ENCODE assay signal across 1 cellular context in the genomic region with DNA sequence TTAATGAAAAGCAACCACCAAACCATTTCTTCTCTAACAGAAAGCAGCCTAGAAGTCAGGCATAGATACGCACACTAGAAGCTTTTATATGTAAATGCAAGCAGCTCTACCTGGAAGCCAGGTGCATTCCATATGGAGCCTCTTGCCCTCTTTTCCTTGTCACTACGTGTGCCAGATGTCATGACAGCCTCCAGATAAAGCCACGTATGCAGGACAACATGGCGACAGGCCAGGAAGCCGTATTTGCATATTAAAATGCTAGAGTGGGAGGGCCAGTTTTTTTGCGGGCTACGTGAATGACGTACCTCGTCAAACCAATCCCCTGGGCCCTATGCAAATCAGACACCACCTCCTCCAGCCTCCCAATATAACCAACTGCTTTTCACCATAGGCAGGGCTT.
TF ChIP-seq lines count a peak whose summit lies in the region.

No MANE protein-coding gene starts in this region.

TF ChIP-seq in GM23338, 12 proteins besides CTCF, POLR2A, EP300 and RAD21 (continued from another document):
- TF ChIP-seq, protein P1, sequence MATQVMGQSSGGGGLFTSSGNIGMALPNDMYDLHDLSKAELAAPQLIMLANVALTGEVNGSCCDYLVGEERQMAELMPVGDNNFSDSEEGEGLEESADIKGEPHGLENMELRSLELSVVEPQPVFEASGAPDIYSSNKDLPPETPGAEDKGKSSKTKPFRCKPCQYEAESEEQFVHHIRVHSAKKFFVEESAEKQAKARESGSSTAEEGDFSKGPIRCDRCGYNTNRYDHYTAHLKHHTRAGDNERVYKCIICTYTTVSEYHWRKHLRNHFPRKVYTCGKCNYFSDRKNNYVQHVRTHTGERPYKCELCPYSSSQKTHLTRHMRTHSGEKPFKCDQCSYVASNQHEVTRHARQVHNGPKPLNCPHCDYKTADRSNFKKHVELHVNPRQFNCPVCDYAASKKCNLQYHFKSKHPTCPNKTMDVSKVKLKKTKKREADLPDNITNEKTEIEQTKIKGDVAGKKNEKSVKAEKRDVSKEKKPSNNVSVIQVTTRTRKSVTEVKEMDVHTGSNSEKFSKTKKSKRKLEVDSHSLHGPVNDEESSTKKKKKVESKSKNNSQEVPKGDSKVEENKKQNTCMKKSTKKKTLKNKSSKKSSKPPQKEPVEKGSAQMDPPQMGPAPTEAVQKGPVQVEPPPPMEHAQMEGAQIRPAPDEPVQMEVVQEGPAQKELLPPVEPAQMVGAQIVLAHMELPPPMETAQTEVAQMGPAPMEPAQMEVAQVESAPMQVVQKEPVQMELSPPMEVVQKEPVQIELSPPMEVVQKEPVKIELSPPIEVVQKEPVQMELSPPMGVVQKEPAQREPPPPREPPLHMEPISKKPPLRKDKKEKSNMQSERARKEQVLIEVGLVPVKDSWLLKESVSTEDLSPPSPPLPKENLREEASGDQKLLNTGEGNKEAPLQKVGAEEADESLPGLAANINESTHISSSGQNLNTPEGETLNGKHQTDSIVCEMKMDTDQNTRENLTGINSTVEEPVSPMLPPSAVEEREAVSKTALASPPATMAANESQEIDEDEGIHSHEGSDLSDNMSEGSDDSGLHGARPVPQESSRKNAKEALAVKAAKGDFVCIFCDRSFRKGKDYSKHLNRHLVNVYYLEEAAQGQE (IDR thresholded peaks at IDR 0.05; ENCODE audit: unreplicated experiment), result no peak
- no peak for TF ChIP-seq EZH2phosphoT487 (IDR thresholded peaks at IDR 0.05; ENCODE audit: unreplicated experiment)
- no peak for TF ChIP-seq POLR2AphosphoS5 (IDR thresholded peaks at IDR 0.05; ENCODE audit: low read depth)
- TF ChIP-seq, protein P2, sequence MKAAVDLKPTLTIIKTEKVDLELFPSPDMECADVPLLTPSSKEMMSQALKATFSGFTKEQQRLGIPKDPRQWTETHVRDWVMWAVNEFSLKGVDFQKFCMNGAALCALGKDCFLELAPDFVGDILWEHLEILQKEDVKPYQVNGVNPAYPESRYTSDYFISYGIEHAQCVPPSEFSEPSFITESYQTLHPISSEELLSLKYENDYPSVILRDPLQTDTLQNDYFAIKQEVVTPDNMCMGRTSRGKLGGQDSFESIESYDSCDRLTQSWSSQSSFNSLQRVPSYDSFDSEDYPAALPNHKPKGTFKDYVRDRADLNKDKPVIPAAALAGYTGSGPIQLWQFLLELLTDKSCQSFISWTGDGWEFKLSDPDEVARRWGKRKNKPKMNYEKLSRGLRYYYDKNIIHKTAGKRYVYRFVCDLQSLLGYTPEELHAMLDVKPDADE (IDR thresholded peaks at IDR 0.05), result no peak
- no peak for TF ChIP-seq ZNF114 (CRISPR knock-in tag; IDR thresholded peaks at IDR 0.05)
- no peak for TF ChIP-seq EZH2 (IDR thresholded peaks at IDR 0.05; ENCODE audit: low read depth, unreplicated experiment)
- TF ChIP-seq JUNB (IDR thresholded peaks at IDR 0.05; ENCODE audit: unreplicated experiment), result no peak
- no peak for TF ChIP-seq ZNF331 (CRISPR knock-in tag; IDR thresholded peaks at IDR 0.05; ENCODE audit: low read depth)
